ENCODE assay signal across 19 cellular contexts in the genomic region with DNA sequence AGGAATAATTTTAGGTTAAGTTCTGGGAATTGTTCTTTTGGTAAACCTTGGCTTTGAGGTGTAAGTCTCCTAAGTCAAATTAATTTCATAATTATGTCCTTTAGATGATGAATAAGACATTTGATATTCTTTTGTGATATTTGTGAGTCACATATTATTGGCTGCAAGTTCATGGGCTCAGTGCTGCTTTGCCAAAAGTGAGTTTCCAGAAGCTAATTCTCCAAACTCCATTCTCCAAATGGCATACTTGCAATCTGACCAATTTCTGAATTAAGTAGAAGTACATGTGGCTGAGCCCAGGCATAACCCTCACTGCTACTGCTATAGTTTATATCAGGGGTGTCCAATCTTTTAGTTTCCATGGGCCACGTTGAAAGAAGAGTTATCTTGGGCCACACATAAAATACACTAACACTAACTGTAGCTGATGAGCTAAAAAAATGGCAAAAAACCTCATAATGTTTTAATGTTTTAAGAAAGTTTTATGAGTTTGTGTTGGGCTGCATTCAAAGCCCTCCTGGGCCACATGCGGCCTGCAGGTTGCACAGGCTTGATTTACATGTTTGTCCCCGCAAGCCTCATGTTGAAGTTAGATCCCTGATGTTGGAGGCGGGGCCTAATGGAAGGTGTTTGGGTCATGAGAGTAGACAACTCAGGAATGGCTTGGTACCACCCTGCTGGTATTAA.
A peak's percentile ranks its signal among the peaks of the same experiment; 100 is the strongest.
DNase-seq lines count a peak whose midpoint lies in the region; ATAC-seq and TF ChIP-seq lines count a peak whose summit lies in the region.
"Had no signal": no experiment of that assay in that cellular context is flagged by ENCODE, and none has a peak within 500 bp of the region (broad histone marks: within the 10 kb centered on the region; RNA-seq: fewer than 3 reads in every experiment).

No MANE protein-coding gene starts in this region.

- no TSS peak for BruUV-seq in MCF 10A (replicated peaks; lab: Mats Ljungman, UMichigan)

- TF ChIP-seq CTCF in MCF 10A (IDR thresholded peaks at IDR 0.05; ENCODE audit: unreplicated experiment): no peak

- no peak overlapping the region for H3K4me3 Mint-ChIP-seq in MCF 10A (ENCODE audit: unreplicated experiment)

- H3K27ac Mint-ChIP-seq in MCF 10A (ENCODE audit: low read depth, unreplicated experiment): no peak overlapping the region

- DNase-seq in EH (ENCODE audit: low read depth): peak; percentile 13
- peak; percentile 25 for DNase-seq in MG63
- DNase-seq in fibroblast of gingiva (ENCODE audit: low read depth): peak; percentile 46
- no peak for DNase-seq in sciatic nerve (ENCODE audit: low spot score)
- no peak for DNase-seq in KBM-7
- no peak for DNase-seq in MCF 10A (ENCODE audit: unreplicated experiment)
- DNase-seq in AG08396 (ENCODE audit: low spot score): no peak
- DNase-seq: AML-193, DMS 273 treated with DMSO at 0.1 percent for 48 hours, GF-D8, Kasumi-1, NCI-H1436 treated with DMSO at 0.1 percent for 48 hours, NCI-H2081, NCI-H774, PC-9 had no signal

- no peaks in the 10 kb centered on the region; the same call in 1 of the 2 replicates for H3K36me3 ChIP-seq in MG63
- H3K36me3 ChIP-seq: SJSA1 had no signal

- CTCF ChIA-PET in MCF 10A (lab: Yijun Ruan, JAX): interaction anchor here (0.6 to 2.0 kb wide), 3 partner anchors 12 to 277 kb away, joined by 3 to 4 read pairs (median 3); no protein-coding TSS in a partner anchor

- H3K9me3 Mint-ChIP-seq in MCF 10A (ENCODE audit: unreplicated experiment): no peaks in the 10 kb centered on the region

- intact Hi-C loops in sciatic nerve (cut with DNase I) (no loop called here), MCF 10A (cut with micrococcal nuclease) (no loop called here)

- POLR2A ChIA-PET in MCF 10A (lab: Yijun Ruan, JAX): interaction anchor here (0.6 to 1.1 kb wide), 2 partner anchors 13 to 211 kb away, joined by 3 to 4 read pairs; no protein-coding TSS in a partner anchor

- no peaks in the 10 kb centered on the region for H3K27me3 ChIP-seq in MG63
- H3K27me3 ChIP-seq: SJSA1 had no signal

- peaks cover 5% of the 10 kb centered on the region for H3K4me1 Mint-ChIP-seq in MCF 10A (ENCODE audit: insufficient read depth, unreplicated experiment)
- H3K4me1 Mint-ChIP-seq: CD14-positive monocyte had no signal

- H3K4me3 ChIP-seq in MG63: no peak overlapping the region
- H3K4me3 ChIP-seq: A549, PC-9, SJSA1 had no signal

- peak; percentile 50 for ATAC-seq in sciatic nerve
- ATAC-seq in GM21381 (IDR thresholded peaks at IDR 0.05; ENCODE audit: unreplicated experiment): no peak
- ATAC-seq: A549 had no signal

- H3K9me3 ChIP-seq in MG63: no peaks in the 10 kb centered on the region; the same call in 1 of the 2 replicates
- H3K9me3 ChIP-seq: A549, SJSA1 had no signal

- in situ Hi-C loops in KBM-7 (cut with MboI; ENCODE audit: low pct_unique_long_range_greater_than_20kb, low sequenced_read_pairs): no loop called here

- H3K36me3 Mint-ChIP-seq in MCF 10A (ENCODE audit: insufficient read depth, unreplicated experiment): no peaks in the 10 kb centered on the region

- no peaks in the 10 kb centered on the region for H3K27me3 Mint-ChIP-seq in MCF 10A (ENCODE audit: insufficient read depth, unreplicated experiment)

Comparison
In these comparisons a context has a peak if more than half of its experiments do, and no peak if none do; other contexts are left out.
1. DNase-seq: peak in EH (single experiment), MG63 (single experiment) and fibroblast of gingiva (single experiment); none in sciatic nerve (single experiment), KBM-7 (single experiment), MCF 10A (single experiment) and AG08396 (single experiment).